1 cellular context compared by ENCODE assay signal in genomic region chr2:74457549-74458131, GRCh38.
TF ChIP-seq lines count a peak whose summit lies in the region.

No MANE protein-coding gene starts in this region.

TF ChIP-seq in HepG2, 621 proteins besides CTCF, POLR2A, EP300 and RAD21 (continued from another document and continues in another):
- TF ChIP-seq ZNF800 (CRISPR knock-in tag; IDR thresholded peaks at IDR 0.05) = peak; percentile 72
- TF ChIP-seq CREB1 (IDR thresholded peaks at IDR 0.05) = no peak
- no peak for TF ChIP-seq CREB1 (CRISPR knock-in tag; IDR thresholded peaks at IDR 0.05)
- TF ChIP-seq ZNF232 (CRISPR knock-in tag; IDR thresholded peaks at IDR 0.05; ENCODE audit: borderline replicate concordance) = peak; percentile 71
- TF ChIP-seq ZSCAN12 (CRISPR knock-in tag; IDR thresholded peaks at IDR 0.05) = no peak
- TF ChIP-seq SP5 (CRISPR knock-in tag; IDR thresholded peaks at IDR 0.05; ENCODE audit: borderline replicate concordance, low read depth) = peak; percentile 66
- TF ChIP-seq PHF5A (CRISPR knock-in tag; IDR thresholded peaks at IDR 0.05; ENCODE audit: low read depth, unreplicated experiment) = peak; percentile 54
- TF ChIP-seq ZNF605 (CRISPR knock-in tag; IDR thresholded peaks at IDR 0.05) = peak; percentile 94
- no peak for TF ChIP-seq THAP9 (CRISPR knock-in tag; IDR thresholded peaks at IDR 0.05; ENCODE audit: borderline replicate concordance)
- peak; percentile 83 for TF ChIP-seq BORCS8-MEF2B (CRISPR knock-in tag; IDR thresholded peaks at IDR 0.05)
- TF ChIP-seq SRF (IDR thresholded peaks at IDR 0.05; ENCODE audit: low read depth, low read length) = no peak
- TF ChIP-seq ZNF749 (CRISPR knock-in tag; IDR thresholded peaks at IDR 0.05; ENCODE audit: borderline replicate concordance) = no peak
- peak; percentile 76 for TF ChIP-seq ZSCAN9 (CRISPR knock-in tag; IDR thresholded peaks at IDR 0.05; ENCODE audit: borderline replicate concordance)
- TF ChIP-seq KDM5A (IDR thresholded peaks at IDR 0.05; ENCODE audit: borderline replicate concordance, low read length) = peak; percentile 82
- TF ChIP-seq ZNF646 (CRISPR knock-in tag; IDR thresholded peaks at IDR 0.05) = no peak
- no peak for TF ChIP-seq ZNF660 (CRISPR knock-in tag; IDR thresholded peaks at IDR 0.05; ENCODE audit: borderline replicate concordance, low read depth)
- TF ChIP-seq MXD3 (CRISPR knock-in tag; IDR thresholded peaks at IDR 0.05) = peak; percentile 64; the same call in 1 of the 2 replicates
- TF ChIP-seq ATM (IDR thresholded peaks at IDR 0.05; ENCODE audit: borderline replicate concordance) = no peak
- TF ChIP-seq ZNF687 (CRISPR knock-in tag; IDR thresholded peaks at IDR 0.05) = peak; percentile 88
- TF ChIP-seq BATF2 (CRISPR knock-in tag; IDR thresholded peaks at IDR 0.05) = peak; percentile 77; the same call in 1 of the 2 replicates
- TF ChIP-seq PATZ1 (CRISPR knock-in tag; IDR thresholded peaks at IDR 0.05) = peak; percentile 97
- peak; percentile 96 for TF ChIP-seq ZNF430 (CRISPR knock-in tag; IDR thresholded peaks at IDR 0.05)
- TF ChIP-seq USF2 (IDR thresholded peaks at IDR 0.05; ENCODE audit: low read depth, low read length) = no peak
- no peak for TF ChIP-seq USF2 (CRISPR knock-in tag; IDR thresholded peaks at IDR 0.05; ENCODE audit: borderline replicate concordance)
- no peak for TF ChIP-seq MATR3 (CRISPR knock-in tag; IDR thresholded peaks at IDR 0.05)
- peak; percentile 17; the same call in 1 of the 2 replicates for TF ChIP-seq HNF1A (IDR thresholded peaks at IDR 0.05; ENCODE audit: low read depth)
- no peak; the same call in 1 of the 2 replicates for TF ChIP-seq HNF1A (CRISPR knock-in tag; IDR thresholded peaks at IDR 0.05; ENCODE audit: borderline replicate concordance)
- TF ChIP-seq MTA1 (CRISPR knock-in tag; IDR thresholded peaks at IDR 0.05; ENCODE audit: borderline replicate concordance) = no peak; the same call in 1 of the 2 replicates
